Comparison of ENCODE assay signal across 11 cellular contexts in genomic region chr6:7169296-7169721, GRCh38.
DNase-seq lines count a peak whose midpoint lies in the region; ATAC-seq, FAIRE-seq and TF ChIP-seq lines count a peak whose summit lies in the region.
"Had no signal": no experiment of that assay in that cellular context is flagged by ENCODE, and none has a peak within 500 bp of the region (broad histone marks: within the 10 kb centered on the region; RNA-seq: fewer than 3 reads in every experiment).

No MANE protein-coding gene starts in this region.

- CTCF ChIA-PET in HepG2 (lab: Yijun Ruan, JAX; ENCODE audit: low intra/inter-chr PET ratio, low total read pairs), result no interaction called here

- H3K36me3 ChIP-seq in GM23248 (ENCODE audit: low read depth), result no peaks in the 10 kb centered on the region
- no peaks in the 10 kb centered on the region for H3K36me3 ChIP-seq in colonic mucosa
- H3K36me3 ChIP-seq in HepG2 (replicated peaks in 1 of 2; ENCODE audit: control insufficient read depth in 1 of 2, insufficient read depth in 2 of 2, low read length in 2 of 2), result peaks cover under 1 to 4% of the 10 kb centered on the region in 2 experiments; a peak in 3 of 5 replicates

- ATAC-seq in HepG2 (no peak), HG02610 (IDR thresholded peaks at IDR 0.05; ENCODE audit: unreplicated experiment) (no peak)
- ATAC-seq in stimulated activated effector memory CD8-positive, alpha-beta T cell treated with anti-CD3 and anti-CD28 coated beads, Interleukin-12 subunit alpha, Interleukin-12 subunit beta, amount 100 ng/mL, for 72 hours, result no peak

- POLR2A ChIA-PET in HepG2 (lab: Yijun Ruan, JAX), result no interaction called here

- H3K9ac ChIP-seq in GM23248 (peak overlapping the region; percentile 27; the same call in 1 of the 2 replicates), colonic mucosa (ENCODE audit: low read depth in 2 of 2, low read length in 2 of 2) (peak overlapping the region in 1 of 2 donors; percentile 62), HepG2 (ENCODE audit: insufficient read depth, low read depth, low read length) (no peak overlapping the region; the same call in 1 of the 2 replicates)

- H3K79me2 ChIP-seq in GM23248 (ENCODE audit: insufficient read depth), result peaks cover 100% of the 10 kb centered on the region
- peaks cover 97% of the 10 kb centered on the region for H3K79me2 ChIP-seq in HepG2 (ENCODE audit: insufficient read depth, low read length)

- H3K4me1 ChIP-seq in GM23248 (ENCODE audit: insufficient read depth), result peaks cover 57% of the 10 kb centered on the region
- H3K4me1 ChIP-seq in colonic mucosa, result peaks cover 57% of the 10 kb centered on the region
- H3K4me1 ChIP-seq in HepG2 (ENCODE audit: insufficient read depth, low read length), result peaks cover 100% of the 10 kb centered on the region

- in situ Hi-C loops in GM23248 (cut with MboI), result no loop called here
- in situ Hi-C loops in HepG2 (cut with HindIII; ENCODE audit: extremely low pct_ligation_motif_present, low pct_unique_long_range_greater_than_20kb), result no loop called here

- TF ChIP-seq CTCF in colonic mucosa (IDR thresholded peaks at IDR 0.05) (no peak), HepG2 (CRISPR knock-in tag; IDR thresholded peaks at IDR 0.05) (no peak)

- H3K4me1 Mint-ChIP-seq in stimulated activated effector memory CD8-positive, alpha-beta T cell treated with anti-CD3 and anti-CD28 coated beads, Interleukin-12 subunit alpha, Interleukin-12 subunit beta, amount 100 ng/mL, for 72 hours, result peaks cover 49% of the 10 kb centered on the region

- peak overlapping the region; percentile 14 for H3K4me2 ChIP-seq in GM23248 (ENCODE audit: unreplicated experiment)
- no peak overlapping the region for H3K4me2 ChIP-seq in HepG2 (ENCODE audit: low read depth, low read length)

- H3K27ac Mint-ChIP-seq in stimulated activated effector memory CD8-positive, alpha-beta T cell treated with anti-CD3 and anti-CD28 coated beads, Interleukin-12 subunit alpha, Interleukin-12 subunit beta, amount 100 ng/mL, for 72 hours, result peak overlapping the region; percentile 23

- H2AFZ ChIP-seq in GM23248 (0 out of 2 replicates have a peak overlapping the region, but pooled peaks have one; percentile 21), HepG2 (ENCODE audit: low read length) (no peak overlapping the region)

- H3K27me3 ChIP-seq in GM23248 (replicated peaks; ENCODE audit: insufficient read depth) (no peaks in the 10 kb centered on the region), colonic mucosa (no peaks in the 10 kb centered on the region), HepG2 (ENCODE audit: control insufficient read depth in 1 of 2, insufficient read depth in 2 of 2, low read length in 2 of 2) (no peaks in the 10 kb centered on the region)

- DNase-seq in GM23248, result peak; percentile 53
- no peak for DNase-seq in colonic mucosa
- no peak for DNase-seq in HepG2 (ENCODE audit: low spot score)
- no peak for DNase-seq in stimulated activated effector memory CD8-positive, alpha-beta T cell treated with anti-CD3 and anti-CD28 coated beads, Interleukin-12 subunit alpha, Interleukin-12 subunit beta, amount 100 ng/mL, for 72 hours (ENCODE audit: low spot score in 2 of 2)
- DNase-seq in midbrain (lab: John Stamatoyannopoulos, UW), result no peak
- DNase-seq in NCI-H774 (lab: John Stamatoyannopoulos, UW), result no peak
- DNase-seq in GM19239 (ENCODE audit: insufficient read length, low spot score), result no peak
- DNase-seq: DMS53, H7, NCI-H1105 treated with DMSO at 0.1 percent for 48 hours had no signal

- TF ChIP-seq EP300 in HepG2 (IDR thresholded peaks at IDR 0.05; ENCODE audit: low read depth in 2 of 2, low read length in 2 of 2) (no peak), HepG2 (CRISPR knock-in tag; IDR thresholded peaks at IDR 0.05; ENCODE audit: borderline replicate concordance) (no peak)

- no peak for FAIRE-seq in HepG2 (lab: Jason Lieb, UNC)
- no peak for FAIRE-seq in GM19239 (lab: Jason Lieb, UNC)

- no peak overlapping the region for H3K4me3 ChIP-seq in GM23248
- H3K4me3 ChIP-seq in colonic mucosa, result no peak overlapping the region
- no peak overlapping the region for H3K4me3 ChIP-seq in HepG2 (replicated peaks in 1 of 3; ENCODE audit: insufficient read depth in 1 of 3, low read depth in 2 of 3, low read length in 3 of 3)

- H4K20me1 ChIP-seq in GM23248 (ENCODE audit: insufficient read depth), result no peaks in the 10 kb centered on the region
- peaks cover 21% of the 10 kb centered on the region for H4K20me1 ChIP-seq in HepG2 (ENCODE audit: insufficient read depth, low read length)

- WGBS in GM23248 (ENCODE audit: low coverage in 1 of 2, low lambda C conversion rate in 2 of 2, missing lambda C conversion rate in 2 of 2), 2 experiments, result 22 to 40% methylated on average over 3 of the region's 3 CpGs
- WGBS in HepG2 (ENCODE audit: low lambda C conversion rate), result 78% methylated on average over 3 of the region's 3 CpGs

- intact Hi-C loops in colonic mucosa (cut with DNase I), result no loop called here
- intact Hi-C loops in HepG2 (cut with micrococcal nuclease; ENCODE audit: unreplicated experiment), result loop anchor here (10.0 kb wide), 1 partner anchor 375 kb away; the partner anchor contains the start of gene DSP

- BruUV-seq in HepG2 (replicated peaks; lab: Mats Ljungman, UMichigan), result no TSS peak

- H3F3A ChIP-seq in GM23248 (ENCODE audit: insufficient read depth), result peaks cover 17% of the 10 kb centered on the region; the same call in 1 of the 2 replicates

- TF ChIP-seq POLR2A in HepG2 (IDR thresholded peaks at IDR 0.05; ENCODE audit: insufficient read depth in 1 of 2, low read depth in 2 of 2, low read length in 2 of 2), result no peak

- H3K27ac ChIP-seq in GM23248 (peak overlapping the region; percentile 42), colonic mucosa (peak overlapping the region; percentile 28), HepG2 (ENCODE audit: extremely low read length, insufficient read depth, low read length) (peak overlapping the region; percentile 23)

- no peaks in the 10 kb centered on the region for H3K9me3 Mint-ChIP-seq in stimulated activated effector memory CD8-positive, alpha-beta T cell treated with anti-CD3 and anti-CD28 coated beads, Interleukin-12 subunit alpha, Interleukin-12 subunit beta, amount 100 ng/mL, for 72 hours

- H3K36me3 Mint-ChIP-seq in stimulated activated effector memory CD8-positive, alpha-beta T cell treated with anti-CD3 and anti-CD28 coated beads, Interleukin-12 subunit alpha, Interleukin-12 subunit beta, amount 100 ng/mL, for 72 hours, result peaks cover 13% of the 10 kb centered on the region

- no peak for TF ChIP-seq RAD21 in HepG2 (CRISPR knock-in tag; IDR thresholded peaks at IDR 0.05)

- H3K4me3 Mint-ChIP-seq in stimulated activated effector memory CD8-positive, alpha-beta T cell treated with anti-CD3 and anti-CD28 coated beads, Interleukin-12 subunit alpha, Interleukin-12 subunit beta, amount 100 ng/mL, for 72 hours, result no peak overlapping the region

- no peaks in the 10 kb centered on the region for H3K9me2 ChIP-seq in GM23248 (ENCODE audit: insufficient read depth)

- no peaks in the 10 kb centered on the region for H3K9me3 ChIP-seq in GM23248 (ENCODE audit: low read depth)
- H3K9me3 ChIP-seq in colonic mucosa, result no peaks in the 10 kb centered on the region
- H3K9me3 ChIP-seq in HepG2 (ENCODE audit: low read length), result no peaks in the 10 kb centered on the region

TF ChIP-seq in HepG2, 621 proteins besides CTCF, POLR2A, EP300 and RAD21:
- TF ChIP-seq FIP1L1 (IDR thresholded peaks at IDR 0.05; ENCODE audit: borderline replicate concordance, insufficient read depth, low read depth, low read length), result no peak
- TF ChIP-seq RBM22 (optimal IDR thresholded peaks at IDR 0.05; ENCODE audit: low read length), result peak; percentile 45
- no peak for TF ChIP-seq NONO (IDR thresholded peaks at IDR 0.05)
- no peak for TF ChIP-seq NONO (CRISPR knock-in tag; conservative IDR thresholded peaks at IDR 0.05)
- peak; percentile 51; the same call in 1 of the 2 replicates for TF ChIP-seq CEBPG (CRISPR knock-in tag; IDR thresholded peaks at IDR 0.05)
- TF ChIP-seq HIC2 (CRISPR knock-in tag; IDR thresholded peaks at IDR 0.05; ENCODE audit: low read depth), result 0 out of 2 replicates have a peak, but pooled peaks have one; percentile 4
- TF ChIP-seq HNF1B (CRISPR knock-in tag; IDR thresholded peaks at IDR 0.05), result 0 out of 2 replicates have a peak, but pooled peaks have one; percentile 37
- peak; percentile 47; the same call in 1 of the 2 replicates for TF ChIP-seq CEBPB (IDR thresholded peaks at IDR 0.05; ENCODE audit: borderline replicate concordance, low read depth, low read length)
